Comparison of ENCODE assay signal across 1 cellular context in genomic region chr20:34717230-34718095, GRCh38.
A peak's percentile ranks its signal among the peaks of the same experiment; 100 is the strongest.
TF ChIP-seq lines count a peak whose summit lies in the region.

No MANE protein-coding gene starts in this region.

TF ChIP-seq in HepG2, 621 proteins besides CTCF, POLR2A, EP300 and RAD21 (continued from another document and continues in another):
- TF ChIP-seq HNRNPLL (IDR thresholded peaks at IDR 0.05; ENCODE audit: low read depth, low read length, poor library complexity, severe bottlenecking) (no peak), ZNF280B (CRISPR knock-in tag; IDR thresholded peaks at IDR 0.05; ENCODE audit: borderline replicate concordance) (no peak), E2F5 (CRISPR knock-in tag; conservative IDR thresholded peaks at IDR 0.05) (no peak), ZNF772 (CRISPR knock-in tag; IDR thresholded peaks at IDR 0.05) (no peak), MYC (CRISPR knock-in tag; IDR thresholded peaks at IDR 0.05; ENCODE audit: borderline replicate concordance) (no peak; the same call in 1 of the 2 replicates), ZNF780A (CRISPR knock-in tag; IDR thresholded peaks at IDR 0.05) (no peak), ZNF747 (CRISPR knock-in tag; IDR thresholded peaks at IDR 0.05; ENCODE audit: borderline replicate concordance) (no peak), ATAD3A (CRISPR knock-in tag; IDR thresholded peaks at IDR 0.05) (no peak), POLR2AphosphoS5 (IDR thresholded peaks at IDR 0.05; ENCODE audit: low read depth, low read length) (no peak), ATF1 (CRISPR knock-in tag; IDR thresholded peaks at IDR 0.05) (no peak; the same call in none of the 2 replicates), ZNF337 (CRISPR knock-in tag; IDR thresholded peaks at IDR 0.05; ENCODE audit: borderline replicate concordance, low read depth) (no peak), KLF13 (CRISPR knock-in tag; IDR thresholded peaks at IDR 0.05) (no peak), GPBP1L1 (CRISPR knock-in tag; IDR thresholded peaks at IDR 0.05) (no peak), ZBTB44 (CRISPR knock-in tag; IDR thresholded peaks at IDR 0.05) (no peak), TBL1XR1 (IDR thresholded peaks at IDR 0.05; ENCODE audit: borderline replicate concordance, low read length, partially characterized antibody) (no peak), SMYD3 (CRISPR knock-in tag; IDR thresholded peaks at IDR 0.05) (no peak; the same call in 1 of the 2 replicates), HMGXB3 (CRISPR knock-in tag; IDR thresholded peaks at IDR 0.05; ENCODE audit: borderline replicate concordance) (no peak; the same call in 1 of the 2 replicates), AGO2 (optimal IDR thresholded peaks at IDR 0.05; ENCODE audit: low read depth, low read length) (no peak), REL (CRISPR knock-in tag; conservative IDR thresholded peaks at IDR 0.05) (no peak), ZNF547 (CRISPR knock-in tag; IDR thresholded peaks at IDR 0.05) (no peak), HOXA5 (CRISPR knock-in tag; IDR thresholded peaks at IDR 0.05) (no peak), CBX1 (IDR thresholded peaks at IDR 0.05; ENCODE audit: low read depth) (peak; percentile 47), SP4 (CRISPR knock-in tag; IDR thresholded peaks at IDR 0.05) (no peak), HOXA3 (CRISPR knock-in tag; IDR thresholded peaks at IDR 0.05) (peak; percentile 60; the same call in 1 of the 2 replicates), ZNF589 (CRISPR knock-in tag; conservative IDR thresholded peaks at IDR 0.05) (no peak), ZSCAN21 (CRISPR knock-in tag; IDR thresholded peaks at IDR 0.05; ENCODE audit: borderline replicate concordance) (no peak), NFATC3 (CRISPR knock-in tag; IDR thresholded peaks at IDR 0.05) (no peak), ATF7 (IDR thresholded peaks at IDR 0.05) (no peak), ATF7 (CRISPR knock-in tag; IDR thresholded peaks at IDR 0.05) (no peak), ZFP90 (CRISPR knock-in tag; IDR thresholded peaks at IDR 0.05; ENCODE audit: borderline replicate concordance) (no peak), AGO1 (IDR thresholded peaks at IDR 0.05; ENCODE audit: low read depth, low read length, poor library complexity, severe bottlenecking) (no peak), ZNF180 (CRISPR knock-in tag; IDR thresholded peaks at IDR 0.05; ENCODE audit: borderline replicate concordance, low read depth) (no peak), MLXIP (CRISPR knock-in tag; IDR thresholded peaks at IDR 0.05; ENCODE audit: borderline replicate concordance) (no peak), SALL2 (CRISPR knock-in tag; IDR thresholded peaks at IDR 0.05) (no peak), BCL3 (CRISPR knock-in tag; IDR thresholded peaks at IDR 0.05) (no peak), GATAD2A (CRISPR knock-in tag; IDR thresholded peaks at IDR 0.05) (peak; percentile 89), ZNF225 (CRISPR knock-in tag; IDR thresholded peaks at IDR 0.05) (no peak), HNF4A (CRISPR knock-in tag; IDR thresholded peaks at IDR 0.05) (peak; percentile 71), NCOA2 (CRISPR knock-in tag; IDR thresholded peaks at IDR 0.05) (peak; percentile 63), MXD3 (CRISPR knock-in tag; IDR thresholded peaks at IDR 0.05) (no peak), HDAC1 (CRISPR knock-in tag; IDR thresholded peaks at IDR 0.05) (0 out of 2 replicates have a peak, but pooled peaks have one; percentile 11), FOXA3 (CRISPR knock-in tag; IDR thresholded peaks at IDR 0.05) (peak; percentile 51), NR2F6 (IDR thresholded peaks at IDR 0.05) (peak; percentile 59; the same call in 1 of the 2 replicates), NR2F6 (CRISPR knock-in tag; IDR thresholded peaks at IDR 0.05) (peak; percentile 67; the same call in 1 of the 2 replicates), ZNF17 (CRISPR knock-in tag; IDR thresholded peaks at IDR 0.05) (no peak), ZNF883 (CRISPR knock-in tag; IDR thresholded peaks at IDR 0.05; ENCODE audit: not compliant biosample characterization) (no peak), HNF4G (IDR thresholded peaks at IDR 0.05; ENCODE audit: borderline replicate concordance, low read depth, low read length) (peak; percentile 83; the same call in 1 of the 2 replicates), HNF4G (CRISPR knock-in tag; IDR thresholded peaks at IDR 0.05; ENCODE audit: borderline replicate concordance, low read depth) (no peak), TFDP2 (CRISPR knock-in tag; IDR thresholded peaks at IDR 0.05) (no peak), ZNF121 (CRISPR knock-in tag; IDR thresholded peaks at IDR 0.05) (peak; percentile 70), ZNF562 (CRISPR knock-in tag; IDR thresholded peaks at IDR 0.05; ENCODE audit: borderline replicate concordance) (no peak), THRA (CRISPR knock-in tag; IDR thresholded peaks at IDR 0.05; ENCODE audit: borderline replicate concordance) (no peak; the same call in none of the 2 replicates)
